ENCODE assay signal across 10 cellular contexts in genomic region chr7:144670251-144670650, GRCh38.
A peak's percentile ranks its signal among the peaks of the same experiment; 100 is the strongest.
DNase-seq lines count a peak whose midpoint lies in the region; ATAC-seq and TF ChIP-seq lines count a peak whose summit lies in the region.
"Had no signal": no experiment of that assay in that cellular context is flagged by ENCODE, and none has a peak within 500 bp of the region (broad histone marks: within the 10 kb centered on the region; RNA-seq: fewer than 3 reads in every experiment).

No MANE protein-coding gene starts in this region.

- H3K9me3 ChIP-seq in Loucy (ENCODE audit: insufficient read depth, low read depth, low read length) = no peaks in the 10 kb centered on the region

- no peaks in the 10 kb centered on the region for H3K36me3 Mint-ChIP-seq in nephron (ENCODE audit: low read depth)

- H3K9me3 Mint-ChIP-seq in nephron = no peaks in the 10 kb centered on the region

- no peak overlapping the region for H3K4me3 Mint-ChIP-seq in nephron

- H3F3A ChIP-seq in Loucy (ENCODE audit: low read depth) = no peaks in the 10 kb centered on the region

- H3K4me1 ChIP-seq in Loucy (ENCODE audit: insufficient read depth, low read length, poor library complexity, severe bottlenecking) = no peaks in the 10 kb centered on the region

- peaks cover 6% of the 10 kb centered on the region for H3K4me1 Mint-ChIP-seq in nephron

- H2AFZ ChIP-seq in Loucy (ENCODE audit: low read length) = no peak overlapping the region

- H3K27ac Mint-ChIP-seq in nephron = no peak overlapping the region

- ATAC-seq in HG03342 (IDR thresholded peaks at IDR 0.05; ENCODE audit: unreplicated experiment) (no peak), HG02642 (IDR thresholded peaks at IDR 0.05; ENCODE audit: poor library complexity, unreplicated experiment) (no peak)

- no peaks in the 10 kb centered on the region for H4K20me1 ChIP-seq in Loucy (ENCODE audit: insufficient read depth, low read length, poor library complexity, severe bottlenecking)

- H3K9ac ChIP-seq in Loucy (ENCODE audit: low read depth, low read length, poor library complexity, severe bottlenecking) = no peak overlapping the region

- no peaks in the 10 kb centered on the region for H3K79me2 ChIP-seq in Loucy (ENCODE audit: insufficient read depth, low read length)

- H3K4me2 ChIP-seq in Loucy (ENCODE audit: low read depth, low read length, poor library complexity, severe bottlenecking) = no peak overlapping the region

- no peak overlapping the region for H3K4me3 ChIP-seq in Loucy (ENCODE audit: low read length, poor library complexity, severe bottlenecking)

- no peaks in the 10 kb centered on the region for H3K36me3 ChIP-seq in Loucy (ENCODE audit: insufficient read depth, low read length)

- DNase-seq in GM03348 (ENCODE audit: low spot score) = peak; percentile 4
- peak; percentile 45 for DNase-seq in amniotic epithelial cell (ENCODE audit: low read depth)
- no peak for DNase-seq in activated naive CD4-positive, alpha-beta T cell treated with Interleukin-2 at 50 U/mL for 16 hours
- no peak for DNase-seq in amniotic stem cell (lab: John Stamatoyannopoulos, UW)
- DNase-seq: activated CD4-positive, alpha-beta T cell treated with anti-CD3 and anti-CD28 coated beads, Interleukin-2, amount 50 U/mL, for 1 hour; stimulated activated CD4-positive, alpha-beta T cell treated with anti-CD3 and anti-CD28 coated beads, Interleukin-2, amount 100 ng/mL, for 24 hours had no signal

- no peaks in the 10 kb centered on the region for H3K27me3 ChIP-seq in Loucy (ENCODE audit: insufficient read depth, low read length, poor library complexity, severe bottlenecking)

- H3K9me2 ChIP-seq in Loucy (replicated peaks; ENCODE audit: low read depth, low read length) = no peaks in the 10 kb centered on the region

- no peaks in the 10 kb centered on the region for H3K27me3 Mint-ChIP-seq in nephron (ENCODE audit: low read depth)

- TF ChIP-seq CTCF in Loucy (conservative IDR thresholded peaks at IDR 0.05; ENCODE audit: low read length) (peak; percentile 53), nephron (IDR thresholded peaks at IDR 0.05; ENCODE audit: unreplicated experiment in 3 of 3) (peak; percentile 38 to 47 (median 44))

Comparison
In these comparisons a context has a peak if more than half of its experiments do, and no peak if none do; other contexts are left out.
1. DNase-seq: peak in GM03348 (single experiment) and amniotic epithelial cell (single experiment); none in activated naive CD4-positive, alpha-beta T cell treated with Interleukin-2 at 50 U/mL for 16 hours (single experiment) and amniotic stem cell (single experiment).